In the genomic region with DNA sequence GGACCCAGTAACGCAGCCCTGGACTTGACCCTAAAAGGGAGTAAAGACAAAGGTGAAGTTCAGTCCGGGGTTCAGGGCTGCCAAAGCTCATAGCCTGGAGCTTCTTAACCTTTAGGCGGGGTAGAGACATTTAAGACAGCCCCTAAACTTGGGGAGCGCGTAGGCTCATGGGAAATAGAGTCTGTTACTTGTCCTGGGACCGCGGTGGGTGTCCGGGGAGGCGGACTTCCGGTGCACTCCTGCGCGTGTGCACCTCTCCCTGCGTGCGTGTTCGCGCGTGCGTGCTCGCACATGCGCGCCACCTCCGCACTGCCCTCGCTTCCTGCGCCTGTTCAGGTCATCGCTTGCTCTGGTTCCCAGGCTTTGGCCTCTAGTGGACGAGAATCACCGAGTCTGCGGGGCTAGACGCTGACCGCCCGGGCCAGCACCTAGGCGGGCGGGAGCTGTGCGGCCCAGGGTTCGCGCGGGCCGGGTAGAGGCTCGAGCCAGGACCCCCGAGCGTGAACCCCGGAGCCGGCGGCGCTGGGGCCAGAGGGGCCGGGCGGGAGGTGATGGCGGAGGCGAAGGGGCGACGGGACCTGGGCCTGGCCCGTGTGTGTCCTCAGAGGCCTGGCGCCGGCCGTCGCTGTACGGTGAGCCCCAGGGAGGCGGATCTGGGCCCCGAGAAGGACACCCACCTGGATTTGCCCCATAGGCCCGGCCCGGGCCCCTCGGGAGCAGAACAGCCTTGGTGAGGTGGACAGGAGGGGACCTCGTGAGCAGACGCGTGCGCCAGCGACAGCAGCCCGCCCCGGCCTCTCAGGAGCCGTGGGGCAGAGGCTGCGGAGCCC, we compare ENCODE assay signal across 8 cellular contexts. TPM values are rescaled to one million over a fixed set of nuclear protein-coding genes. Genes with fewer than 3 reads are reported as not detected.
A peak's percentile ranks its signal among the peaks of the same experiment; 100 is the strongest.
DNase-seq lines count a peak whose midpoint lies in the region; ATAC-seq and TF ChIP-seq lines count a peak whose summit lies in the region.
"Not testable (repeated sequence)": the region's sequence is repeated elsewhere in the genome, so short reads cannot be mapped to it uniquely, and the experiment has no call there.

No MANE protein-coding gene starts in this region.

- H3K36me3 Mint-ChIP-seq in activated B cell treated with CpG ODN at 0.5 μM for 24 hours (ENCODE audit: low read depth), result peaks cover 13% of the 10 kb centered on the region

- CTCF ChIA-PET in activated B cell treated with CpG ODN at 0.5 μM for 24 hours (lab: Charles Lee), result not testable (repeated sequence)

- TF ChIP-seq POLR2A in spleen (IDR thresholded peaks at IDR 0.05), result peak in 2 of 3 donors; percentile 8 to 22

- H3K4me3 ChIP-seq in AG09309 (ENCODE audit: control insufficient read depth, low read depth, low read length) (peak overlapping the region; percentile 78), spleen (peak overlapping the region; percentile 77 to 97 (median 86))

- H3K4me3 Mint-ChIP-seq in activated B cell treated with CpG ODN at 0.5 μM for 24 hours, result peak overlapping the region; percentile 90

- peak; percentile 61 for DNase-seq in AG09309 (ENCODE audit: low read depth)
- peak; percentile 72 for DNase-seq in NCI-H226
- peak; percentile 71 for DNase-seq in activated B cell treated with CpG ODN at 0.5 μM for 24 hours
- peak; percentile 79 for DNase-seq in central memory CD4-positive, alpha-beta T cell
- DNase-seq in iris pigment epithelial cell (ENCODE audit: low read depth), result peak; percentile 88
- peak; percentile 96 for DNase-seq in spleen

- 0 to 1% (median 0%) methylated on average over 39 to 71 of the region's 71 CpGs for WGBS in spleen, 5 donors

- not testable (repeated sequence) for H3K27me3 Mint-ChIP-seq in activated B cell treated with CpG ODN at 0.5 μM for 24 hours

- intact Hi-C loops in activated B cell treated with CpG ODN at 0.5 μM for 24 hours (cut with micrococcal nuclease); spleen (cut with DNase I; ENCODE audit: low total_unique reads): not testable (repeated sequence)

- peaks cover 0 to 31% (median 7%) of the 10 kb centered on the region in 6 donors for H3K4me1 ChIP-seq in spleen

- H3K4me1 Mint-ChIP-seq in activated B cell treated with CpG ODN at 0.5 μM for 24 hours, result peaks cover 22% of the 10 kb centered on the region

- H3K27me3 ChIP-seq in spleen (replicated peaks in 1 of 7), result not testable (repeated sequence)

- not testable (repeated sequence) for H3K9me3 Mint-ChIP-seq in activated B cell treated with CpG ODN at 0.5 μM for 24 hours

- not testable (repeated sequence) for TF ChIP-seq CTCF in AG09309 (IDR thresholded peaks at IDR 0.05; ENCODE audit: control insufficient read depth, insufficient read depth, low read depth, low read length, missing control alignments); activated B cell treated with CpG ODN at 0.5 μM for 24 hours (IDR thresholded peaks at IDR 0.05)
- TF ChIP-seq CTCF in spleen (IDR thresholded peaks at IDR 0.05 in 8 of 11, conservative IDR thresholded peaks at IDR 0.05 in 3 of 11), result peak in 3 of 11 experiments; percentile 8 to 18 (median 13)

- ATAC-seq in GM19023 (IDR thresholded peaks at IDR 0.05; ENCODE audit: unreplicated experiment), result peak; percentile 100
- ATAC-seq in HG03175 (IDR thresholded peaks at IDR 0.05; ENCODE audit: unreplicated experiment), result peak; percentile 99
- peak; percentile 98 for ATAC-seq in activated B cell treated with CpG ODN at 0.5 μM for 24 hours (ENCODE audit: low read depth)

- POLR2A ChIA-PET in activated B cell treated with CpG ODN at 0.5 μM for 24 hours (lab: Charles Lee), result not testable (repeated sequence)

- H3K9me3 ChIP-seq in spleen, result not testable (repeated sequence)

- H3K27ac ChIP-seq in spleen, result peak overlapping the region; percentile 81 to 96 (median 94)

- H3K27ac Mint-ChIP-seq in activated B cell treated with CpG ODN at 0.5 μM for 24 hours, result peak overlapping the region; percentile 84

- H3K36me3 ChIP-seq in spleen, result peaks cover 0 to 11% (median 4%) of the 10 kb centered on the region in 6 donors

RNA-seq across cellular contexts. Expression of gene SPDYE16, which starts 6.1 kb away (rescaled TPM):
- 0.59 TPM in 1 of 2 replicates, not detected in the other for total RNA-seq in activated B cell treated with CpG ODN at 0.5 μM for 24 hours
- under 1 TPM in 4 of 7 donors, not detected in 3; 0.64 to 0.82 (median 0.75) TPM for total RNA-seq in spleen
- polyA plus RNA-seq in spleen, result under 1 TPM in 2 of 3 donors, not detected in 1; 0.06 to 0.13 TPM

RNA-seq across cellular contexts. Expression of gene UPK3B, which starts 38.9 kb away (rescaled TPM):
- total RNA-seq in activated B cell treated with CpG ODN at 0.5 μM for 24 hours (3.2 and 3.4 TPM in 2 replicates), spleen (1 to 10 TPM; 1.9 to 4.4 (median 3.0) TPM)
- 1 to 10 TPM in 2 of 3 donors, under 1 TPM in 1; 0.21 to 1.9 (median 1.2) TPM for polyA plus RNA-seq in spleen

Comparison
In these comparisons a context has a peak if more than half of its experiments do, and no peak if none do; other contexts are left out.
1. Peak in every context shown above with its lines: DNase-seq, ATAC-seq, H3K4me3 ChIP-seq and H3K27ac ChIP-seq.